ENCODE assay signal across 23 cellular contexts in the genomic region with DNA sequence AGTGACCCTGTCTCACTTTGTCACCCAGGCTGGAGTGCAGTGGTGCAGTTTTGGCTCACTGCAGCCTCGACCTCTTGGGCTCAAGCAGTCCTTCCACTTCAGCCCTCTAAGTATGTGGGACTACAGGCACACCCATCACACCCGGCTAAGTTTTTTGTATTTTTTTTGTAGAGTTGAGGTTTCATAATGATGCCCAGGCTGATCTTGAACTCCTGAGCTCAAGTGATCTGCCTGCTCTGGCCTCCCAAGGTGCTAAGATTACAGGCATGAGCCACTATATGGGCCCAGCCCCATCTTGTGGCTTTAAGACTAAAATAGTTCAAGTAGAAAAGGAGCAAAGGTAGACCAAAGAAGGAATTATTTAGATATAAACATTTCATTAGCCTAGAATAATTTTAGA.
DNase-seq lines count a peak whose midpoint lies in the region; ATAC-seq, FAIRE-seq and TF ChIP-seq lines count a peak whose summit lies in the region.
"Had no signal": no experiment of that assay in that cellular context is flagged by ENCODE, and none has a peak within 500 bp of the region (broad histone marks: within the 10 kb centered on the region; RNA-seq: fewer than 3 reads in every experiment).

No MANE protein-coding gene starts in this region.

- in situ Hi-C loops in GM12878 (cut with MboI) (no loop called here), brain microvascular endothelial cell (cut with HindIII; ENCODE audit: low pct_ligation_motif_present, low sequenced_read_pairs) (no loop called here)

- no TSS peak for BruUV-seq in GM12878 (replicated peaks; lab: Mats Ljungman, UMichigan)

- no peaks in the 10 kb centered on the region for H3K9me3 ChIP-seq in GM12878 (replicated peaks; ENCODE audit: control insufficient read depth, insufficient read depth, low read length)
- no peaks in the 10 kb centered on the region for H3K9me3 ChIP-seq in upper lobe of right lung
- H3K9me3 ChIP-seq: MG63, neutrophil had no signal

- H3K9ac ChIP-seq in GM12878 (ENCODE audit: control insufficient read depth, insufficient read depth, low read length) = no peak overlapping the region

- H3K79me2 ChIP-seq in GM12878 (ENCODE audit: control insufficient read depth, insufficient read depth, low read length) = peaks cover 3% of the 10 kb centered on the region

- no peaks in the 10 kb centered on the region for H3K4me1 ChIP-seq in GM12878 (ENCODE audit: control insufficient read depth, insufficient read depth, low read length)
- H3K4me1 ChIP-seq in upper lobe of right lung = peaks cover 9% of the 10 kb centered on the region

- H3K4me2 ChIP-seq in GM12878 (ENCODE audit: control insufficient read depth, insufficient read depth) = no peak overlapping the region

- H3K36me3 Mint-ChIP-seq in activated CD4-positive, alpha-beta memory T cell treated with anti-CD3 and anti-CD28 coated beads for 36 hours = peaks cover 15% of the 10 kb centered on the region
- H3K36me3 Mint-ChIP-seq in activated CD4-positive, alpha-beta memory T cell treated with anti-CD3 and anti-CD28 coated beads, Interleukin-2, amount 10 ng/mL, durations not matched to agents 7 days and 5 days (ENCODE audit: low read depth) = peaks cover 22% of the 10 kb centered on the region

- no peak overlapping the region for H3K4me3 Mint-ChIP-seq in activated CD4-positive, alpha-beta memory T cell treated with anti-CD3 and anti-CD28 coated beads for 36 hours
- H3K4me3 Mint-ChIP-seq in activated CD4-positive, alpha-beta memory T cell treated with anti-CD3 and anti-CD28 coated beads, Interleukin-2, amount 10 ng/mL, durations not matched to agents 7 days and 5 days = no peak overlapping the region
- H3K4me3 Mint-ChIP-seq: activated naive CD8-positive, alpha-beta T cell treated with anti-CD3 and anti-CD28 coated beads, Interleukin-2, amount 50 U/mL, for 24 hours; stimulated activated naive B cell treated with anti-CD40 and anti-IgM and Interleukin-4, amounts not matched to agents 10 μg/mL and 1 μg/mL and 100 μg/mL, for 72 hours had no signal

- H3K4me1 Mint-ChIP-seq in activated CD4-positive, alpha-beta memory T cell treated with anti-CD3 and anti-CD28 coated beads for 36 hours (ENCODE audit: low read depth) = peaks cover 24% of the 10 kb centered on the region
- peaks cover 10% of the 10 kb centered on the region for H3K4me1 Mint-ChIP-seq in activated CD4-positive, alpha-beta memory T cell treated with anti-CD3 and anti-CD28 coated beads, Interleukin-2, amount 10 ng/mL, durations not matched to agents 7 days and 5 days

- WGBS in GM12878 (ENCODE audit: insufficient coverage, insufficient replicate concordance, low lambda C conversion rate, missing lambda C conversion rate) = 57% methylated on average over 2 of the region's 2 CpGs

- intact Hi-C loops in activated CD4-positive, alpha-beta memory T cell treated with anti-CD3 and anti-CD28 coated beads for 36 hours (cut with micrococcal nuclease) = no loop called here
- intact Hi-C loops in GM12878 (cut with micrococcal nuclease; ENCODE audit: unreplicated experiment) (no loop called here), upper lobe of right lung (cut with DNase I) (no loop called here)

- peak; percentile 57 for TF ChIP-seq RAD21 in GM12878 (IDR thresholded peaks at IDR 0.05; ENCODE audit: insufficient read depth, low read depth, low read length)

- SMC1A ChIA-PET in GM12878 (lab: Charles Lee; ENCODE audit: uncharacterized antibody, unreplicated experiment) = no interaction called here

- H3K4me3 ChIP-seq in GM12878 = no peak overlapping the region
- no peak overlapping the region for H3K4me3 ChIP-seq in upper lobe of right lung
- H3K4me3 ChIP-seq in brain microvascular endothelial cell (ENCODE audit: low read depth, low read length) = no peak overlapping the region
- H3K4me3 ChIP-seq: MG63 had no signal

- no peak overlapping the region for H3K27ac ChIP-seq in GM12878 (ENCODE audit: control insufficient read depth, insufficient read depth)
- H3K27ac ChIP-seq in upper lobe of right lung = no peak overlapping the region
- no peak overlapping the region for H3K27ac ChIP-seq in brain microvascular endothelial cell
- H3K27ac ChIP-seq: epithelial cell of prostate, neutrophil had no signal

- ATAC-seq in GM12878 = peak; percentile 38; the same call in 1 of the 3 replicates
- ATAC-seq in left lobe of liver = peak; percentile 44
- ATAC-seq in upper lobe of right lung = peak; percentile 89
- ATAC-seq in GM19397 (IDR thresholded peaks at IDR 0.05; ENCODE audit: unreplicated experiment) = no peak
- ATAC-seq in HG02571 (IDR thresholded peaks at IDR 0.05; ENCODE audit: unreplicated experiment) = no peak
- ATAC-seq: activated naive CD8-positive, alpha-beta T cell treated with anti-CD3 and anti-CD28 coated beads, Interleukin-2, amount 50 U/mL, for 24 hours; stimulated activated naive B cell treated with anti-CD40 and anti-IgM and Interleukin-4, amounts not matched to agents 10 μg/mL and 1 μg/mL and 100 μg/mL, for 72 hours had no signal

- TF ChIP-seq CTCF in GM12878 (IDR thresholded peaks at IDR 0.05 in 2 of 3, conservative IDR thresholded peaks at IDR 0.05 in 1 of 3; ENCODE audit: control insufficient read depth in 2 of 3, extremely low read depth in 1 of 3, insufficient read depth in 1 of 3, low read depth in 3 of 3, low read length in 3 of 3) (peak in 1 of 3 experiments; percentile 12; a peak in 1 of 6 replicates), upper lobe of right lung (IDR thresholded peaks at IDR 0.05) (no peak), brain microvascular endothelial cell (IDR thresholded peaks at IDR 0.05; ENCODE audit: low read depth, low read length, missing control alignments) (no peak)

- DNase-seq in activated CD4-positive, alpha-beta memory T cell treated with anti-CD3 and anti-CD28 coated beads for 36 hours = peak; percentile 15
- no peak for DNase-seq in activated CD4-positive, alpha-beta memory T cell treated with anti-CD3 and anti-CD28 coated beads, Interleukin-2, amount 10 ng/mL, durations not matched to agents 7 days and 5 days
- DNase-seq in GM12878 (ENCODE audit: low read depth, low spot score) (no peak), left lobe of liver (ENCODE audit: low spot score) (no peak), upper lobe of right lung (no peak), brain microvascular endothelial cell (no peak)
- DNase-seq: 8988T; activated CD4-positive, alpha-beta T cell treated with anti-CD3 and anti-CD28 coated beads for 4 hours; activated effector memory CD4-positive, alpha-beta T cell treated with anti-CD3 and anti-CD28 coated beads, Interleukin-2, amount 50 U/mL, for 16 hours; activated naive CD8-positive, alpha-beta T cell treated with anti-CD3 and anti-CD28 coated beads, Interleukin-2, amount 50 U/mL, for 24 hours; dermis blood vessel endothelial cell; DMS53; foreskin melanocyte; hippocampal formation; MG63; NCI-H1417 treated with DMSO at 0.1 percent for 48 hours; stimulated activated CD4-positive, alpha-beta T cell treated with anti-CD3 and anti-CD28 coated beads, Interleukin-1b, Interleukin-23, amount 100 ng/mL, for 48 hours; stimulated activated naive B cell treated with anti-CD40 and anti-IgM and Interleukin-4, amounts not matched to agents 10 μg/mL and 1 μg/mL and 100 μg/mL, for 72 hours had no signal

- TF ChIP-seq POLR2A in GM12878 (IDR thresholded peaks at IDR 0.05; ENCODE audit: low read depth, low read length) = no peak

- H3K27ac Mint-ChIP-seq in activated CD4-positive, alpha-beta memory T cell treated with anti-CD3 and anti-CD28 coated beads for 36 hours = no peak overlapping the region
- H3K27ac Mint-ChIP-seq in activated CD4-positive, alpha-beta memory T cell treated with anti-CD3 and anti-CD28 coated beads, Interleukin-2, amount 10 ng/mL, durations not matched to agents 7 days and 5 days = no peak overlapping the region
- H3K27ac Mint-ChIP-seq: activated naive CD8-positive, alpha-beta T cell treated with anti-CD3 and anti-CD28 coated beads, Interleukin-2, amount 50 U/mL, for 24 hours; stimulated activated naive B cell treated with anti-CD40 and anti-IgM and Interleukin-4, amounts not matched to agents 10 μg/mL and 1 μg/mL and 100 μg/mL, for 72 hours had no signal

- H3K27me3 Mint-ChIP-seq in activated CD4-positive, alpha-beta memory T cell treated with anti-CD3 and anti-CD28 coated beads for 36 hours = no peaks in the 10 kb centered on the region
- no peaks in the 10 kb centered on the region for H3K27me3 Mint-ChIP-seq in activated CD4-positive, alpha-beta memory T cell treated with anti-CD3 and anti-CD28 coated beads, Interleukin-2, amount 10 ng/mL, durations not matched to agents 7 days and 5 days
- H3K27me3 Mint-ChIP-seq: activated naive CD8-positive, alpha-beta T cell treated with anti-CD3 and anti-CD28 coated beads, Interleukin-2, amount 50 U/mL, for 24 hours; stimulated activated naive B cell treated with anti-CD40 and anti-IgM and Interleukin-4, amounts not matched to agents 10 μg/mL and 1 μg/mL and 100 μg/mL, for 72 hours had no signal

- no peak for TF ChIP-seq EP300 in GM12878 (IDR thresholded peaks at IDR 0.05; ENCODE audit: borderline replicate concordance in 1 of 2, control insufficient read depth in 1 of 2, low read depth in 2 of 2, low read length in 2 of 2)

- no peaks in the 10 kb centered on the region for H4K20me1 ChIP-seq in GM12878 (ENCODE audit: control insufficient read depth, insufficient read depth)

- no peaks in the 10 kb centered on the region for H3K9me3 Mint-ChIP-seq in activated CD4-positive, alpha-beta memory T cell treated with anti-CD3 and anti-CD28 coated beads for 36 hours
- H3K9me3 Mint-ChIP-seq in activated CD4-positive, alpha-beta memory T cell treated with anti-CD3 and anti-CD28 coated beads, Interleukin-2, amount 10 ng/mL, durations not matched to agents 7 days and 5 days = no peaks in the 10 kb centered on the region
- H3K9me3 Mint-ChIP-seq: activated naive CD8-positive, alpha-beta T cell treated with anti-CD3 and anti-CD28 coated beads, Interleukin-2, amount 50 U/mL, for 24 hours; stimulated activated naive B cell treated with anti-CD40 and anti-IgM and Interleukin-4, amounts not matched to agents 10 μg/mL and 1 μg/mL and 100 μg/mL, for 72 hours had no signal

- RAD21 ChIA-PET in GM12878 (lab: Charles Lee; ENCODE audit: unreplicated experiment) = no interaction called here

- POLR2A ChIA-PET in activated CD4-positive, alpha-beta memory T cell treated with anti-CD3 and anti-CD28 coated beads for 36 hours (lab: Charles Lee) = no interaction called here
- POLR2A ChIA-PET in activated CD4-positive, alpha-beta memory T cell treated with anti-CD3 and anti-CD28 coated beads, Interleukin-2, amount 10 ng/mL, durations not matched to agents 7 days and 5 days (lab: Charles Lee) = no interaction called here
- POLR2A ChIA-PET in GM12878 (lab: Charles Lee) = no interaction called here

- CTCF ChIA-PET in activated CD4-positive, alpha-beta memory T cell treated with anti-CD3 and anti-CD28 coated beads for 36 hours (lab: Charles Lee) = interaction anchor here (0.5 kb wide), 1 partner anchor 410 kb away, joined by 3 read pairs; no protein-coding TSS in a partner anchor
- CTCF ChIA-PET in activated CD4-positive, alpha-beta memory T cell treated with anti-CD3 and anti-CD28 coated beads, Interleukin-2, amount 10 ng/mL, durations not matched to agents 7 days and 5 days (lab: Charles Lee) = interaction anchor here (0.6 kb wide), 1 partner anchor 22 kb away, joined by 3 read pairs; no protein-coding TSS in a partner anchor
- CTCF ChIA-PET in GM12878 (lab: Yijun Ruan, JAX) = no interaction called here

- H3K36me3 ChIP-seq in GM12878 (ENCODE audit: control insufficient read depth in 2 of 2, insufficient read depth in 2 of 2, low read length in 1 of 2) = no peaks in the 10 kb centered on the region
- peaks cover 8% of the 10 kb centered on the region for H3K36me3 ChIP-seq in upper lobe of right lung
- no peaks in the 10 kb centered on the region for H3K36me3 ChIP-seq in brain microvascular endothelial cell (replicated peaks)
- H3K36me3 ChIP-seq: MG63 had no signal

- H2AFZ ChIP-seq in GM12878 (ENCODE audit: control insufficient read depth, low read depth, low read length) = no peak overlapping the region

- no peaks in the 10 kb centered on the region for H3K27me3 ChIP-seq in GM12878 (replicated peaks in 1 of 2; ENCODE audit: control insufficient read depth in 2 of 2, insufficient read depth in 2 of 2, low read length in 1 of 2)
- no peaks in the 10 kb centered on the region for H3K27me3 ChIP-seq in upper lobe of right lung
- H3K27me3 ChIP-seq in brain microvascular endothelial cell (replicated peaks) = no peaks in the 10 kb centered on the region
- H3K27me3 ChIP-seq: MG63, neutrophil had no signal

- FAIRE-seq in GM12878 (lab: Jason Lieb, UNC) = no peak
- FAIRE-seq: GM12891 had no signal

Comparison
In these comparisons a context has a peak if more than half of its experiments do, and no peak if none do; other contexts are left out.
1. ATAC-seq: peak in GM12878 (single experiment), left lobe of liver (single experiment) and upper lobe of right lung (single experiment); none in GM19397 (single experiment) and HG02571 (single experiment).